Comparison of ENCODE assay signal across 8 cellular contexts in genomic region chr7:129664029-129665012, GRCh38. TPM values are rescaled to one million over a fixed set of nuclear protein-coding genes. Genes with fewer than 3 reads are reported as not detected.
A peak's percentile ranks its signal among the peaks of the same experiment; 100 is the strongest.
DNase-seq lines count a peak whose midpoint lies in the region; ATAC-seq, FAIRE-seq and TF ChIP-seq lines count a peak whose summit lies in the region.

No MANE protein-coding gene starts in this region.

- peaks cover 13% of the 10 kb centered on the region for H3K4me1 ChIP-seq in astrocyte (ENCODE audit: insufficient read depth, low read length)
- no peaks in the 10 kb centered on the region for H3K4me1 ChIP-seq in kidney (ENCODE audit: control insufficient read depth in 1 of 2, insufficient read depth in 1 of 2, low read depth in 1 of 2, low read length in 2 of 2)

- H3K27ac ChIP-seq in astrocyte (ENCODE audit: low read depth, low read length) (peak overlapping the region; percentile 72), kidney (ENCODE audit: low read depth in 2 of 2, low read length in 2 of 2) (no peak overlapping the region)

- H3K4me3 ChIP-seq in AG10803 (ENCODE audit: low read length) (no peak overlapping the region), astrocyte (ENCODE audit: insufficient read depth, low read depth, low read length) (peak overlapping the region; percentile 8), kidney (ENCODE audit: low read length in 2 of 2) (no peak overlapping the region)

- H3K36me3 Mint-ChIP-seq in astrocyte (ENCODE audit: low read depth, unreplicated experiment), result peaks cover 32% of the 10 kb centered on the region

- intact Hi-C loops in kidney (cut with DNase I), result loop anchor here (10.0 kb wide), 1 partner anchor 350 kb away; no protein-coding TSS in a partner anchor

- H3K27me3 ChIP-seq in astrocyte (ENCODE audit: insufficient read depth, low read length), result no peaks in the 10 kb centered on the region

- peaks cover 26% of the 10 kb centered on the region for H3K9me3 Mint-ChIP-seq in astrocyte (ENCODE audit: unreplicated experiment)

- H3K9ac ChIP-seq in astrocyte (ENCODE audit: low read length), result peak overlapping the region; percentile 33
- no peak overlapping the region for H3K9ac ChIP-seq in kidney (ENCODE audit: low read length in 2 of 2)

- H2AFZ ChIP-seq in astrocyte (ENCODE audit: low read depth, low read length), result no peak overlapping the region

- peaks cover 15% of the 10 kb centered on the region for H3K4me1 Mint-ChIP-seq in astrocyte (ENCODE audit: low read depth, unreplicated experiment)

- no peak for ATAC-seq in HG02852 (IDR thresholded peaks at IDR 0.05; ENCODE audit: unreplicated experiment)
- ATAC-seq in HG03025 (IDR thresholded peaks at IDR 0.05; ENCODE audit: low FRiP score, unreplicated experiment), result no peak

- H4K20me1 ChIP-seq in astrocyte (ENCODE audit: insufficient read depth, low read length), result peaks cover 9% of the 10 kb centered on the region

- peak overlapping the region; percentile 21 for H3K4me3 Mint-ChIP-seq in astrocyte (ENCODE audit: unreplicated experiment)

- DNase-seq in AG10803 (ENCODE audit: low read depth) (peak; percentile 75), GM18507 (ENCODE audit: extremely low spot score, insufficient read length, low read depth) (no peak), NCI-H2171 treated with DMSO at 0.1 percent for 48 hours (lab: John Stamatoyannopoulos, UW) (peak; percentile 74), astrocyte (ENCODE audit: low read depth) (peak; percentile 57), kidney (no peak)
- no peak for DNase-seq in activated effector memory CD4-positive, alpha-beta T cell treated with anti-CD3 and anti-CD28 coated beads, Interleukin-2, amount 50 U/mL, for 16 hours

- peaks cover 14% of the 10 kb centered on the region for H3K9me3 ChIP-seq in astrocyte (ENCODE audit: insufficient read depth, low read depth, low read length)
- H3K9me3 ChIP-seq in kidney (ENCODE audit: control insufficient read depth in 1 of 2, low read length in 2 of 2), result peaks cover 0 to 3% of the 10 kb centered on the region in 2 donors

- H3K27me3 Mint-ChIP-seq in astrocyte (ENCODE audit: low read depth, unreplicated experiment), result no peaks in the 10 kb centered on the region

- peak overlapping the region; percentile 69 for H3K4me2 ChIP-seq in astrocyte (ENCODE audit: low read length)

- peaks cover 3% of the 10 kb centered on the region for H3K36me3 ChIP-seq in astrocyte (ENCODE audit: insufficient read depth, low read length)
- H3K36me3 ChIP-seq in kidney (ENCODE audit: control insufficient read depth in 1 of 2, insufficient read depth in 2 of 2, low read length in 2 of 2), result peaks cover 2 to 12% of the 10 kb centered on the region in 2 donors

- TF ChIP-seq CTCF in AG10803 (conservative IDR thresholded peaks at IDR 0.05; ENCODE audit: low read length), result peak; percentile 74
- peak; percentile 54 for TF ChIP-seq CTCF in astrocyte (IDR thresholded peaks at IDR 0.05; ENCODE audit: insufficient read depth, low read depth, low read length)
- peak; percentile 49 for TF ChIP-seq CTCF in kidney (IDR thresholded peaks at IDR 0.05; ENCODE audit: borderline replicate concordance, extremely low read depth, insufficient read depth)

- H3K79me2 ChIP-seq in astrocyte (ENCODE audit: insufficient read depth, low read length), result no peaks in the 10 kb centered on the region

- H3K27ac Mint-ChIP-seq in astrocyte (ENCODE audit: unreplicated experiment), result peak overlapping the region; percentile 77

- FAIRE-seq in GM18507 (lab: Jason Lieb, UNC), result peak; percentile 51
- peak; percentile 50 for FAIRE-seq in astrocyte (lab: Jason Lieb, UNC)
- FAIRE-seq in kidney (lab: Jason Lieb, UNC), result no peak

RNA-seq across cellular contexts. Expression of gene NRF1, which starts 52.8 kb away (rescaled TPM):
- total RNA-seq in astrocyte, result 11.7 and 12.7 TPM in 2 replicates
- total RNA-seq in kidney, result 19.4 TPM
- polyA plus RNA-seq in kidney (ENCODE audit: insufficient read depth, low read depth, low replicate concordance), result 8.8 TPM

Comparison
In these comparisons a context has a peak if more than half of its experiments do, and no peak if none do; other contexts are left out.
1. DNase-seq: peak in AG10803 (single experiment), NCI-H2171 treated with DMSO at 0.1 percent for 48 hours (single experiment) and astrocyte (single experiment); none in GM18507 (single experiment), kidney (single experiment) and activated effector memory CD4-positive, alpha-beta T cell treated with anti-CD3 and anti-CD28 coated beads, Interleukin-2, amount 50 U/mL, for 16 hours (single experiment).
2. Peak in every context shown above with its lines, with median percentiles within 50 percentile points of each other: CTCF ChIP-seq.